In the genomic region with DNA sequence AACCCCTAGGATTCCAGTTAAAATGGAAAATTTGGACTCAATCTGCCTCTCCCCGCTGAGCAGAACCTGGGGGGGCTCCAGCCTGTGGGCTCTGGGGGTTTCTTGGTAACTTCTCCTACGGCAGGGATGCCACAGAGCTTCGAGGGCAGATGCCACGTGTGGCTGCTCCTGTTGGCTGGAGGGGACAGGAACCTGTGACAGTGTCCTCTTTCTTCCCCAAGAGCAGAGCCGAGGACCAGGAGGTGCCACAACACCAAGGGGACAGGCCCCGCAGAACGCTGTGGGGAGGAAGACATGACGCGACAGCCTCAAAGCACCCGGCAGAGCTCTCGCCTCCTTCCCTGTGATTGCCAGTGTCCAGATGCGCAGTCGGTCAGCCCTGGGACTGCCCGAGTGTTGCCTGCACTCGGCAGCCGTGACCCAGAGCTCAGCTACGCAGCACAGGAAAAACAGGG, we compare ENCODE assay signal across 15 cellular contexts.
DNase-seq lines count a peak whose midpoint lies in the region; ATAC-seq and TF ChIP-seq lines count a peak whose summit lies in the region.
"Had no signal": no experiment of that assay in that cellular context is flagged by ENCODE, and none has a peak within 500 bp of the region (broad histone marks: within the 10 kb centered on the region; RNA-seq: fewer than 3 reads in every experiment).

No MANE protein-coding gene starts in this region.

- peaks cover 14 to 36% (median 31%) of the 10 kb centered on the region in 4 donors for H3K4me1 ChIP-seq in stomach
- H3K4me1 ChIP-seq: A549, HAP-1 had no signal

- no peak for TF ChIP-seq EP300 in stomach (IDR thresholded peaks at IDR 0.05)

- CTCF ChIA-PET in activated CD4-positive, alpha-beta T cell treated with anti-CD3 and anti-CD28 coated beads, Interleukin-2, amount 10 ng/mL, durations not matched to agents 7 days and 5 days (lab: Charles Lee), result no interaction called here

- peaks cover 22% of the 10 kb centered on the region for H3K4me1 Mint-ChIP-seq in activated CD4-positive, alpha-beta T cell treated with anti-CD3 and anti-CD28 coated beads, Interleukin-2, amount 10 ng/mL, durations not matched to agents 7 days and 5 days
- H3K4me1 Mint-ChIP-seq in activated naive CD8-positive, alpha-beta T cell treated with anti-CD3 and anti-CD28 coated beads for 36 hours, result peaks cover 60% of the 10 kb centered on the region

- H3K4me3 ChIP-seq in stomach, result no peak overlapping the region
- H3K4me3 ChIP-seq: A549, HAP-1, thyroid gland had no signal

- POLR2A ChIA-PET in activated CD4-positive, alpha-beta T cell treated with anti-CD3 and anti-CD28 coated beads, Interleukin-2, amount 10 ng/mL, durations not matched to agents 7 days and 5 days (lab: Charles Lee), result no interaction called here

- no peaks in the 10 kb centered on the region for H3K27me3 Mint-ChIP-seq in activated CD4-positive, alpha-beta T cell treated with anti-CD3 and anti-CD28 coated beads, Interleukin-2, amount 10 ng/mL, durations not matched to agents 7 days and 5 days
- no peaks in the 10 kb centered on the region for H3K27me3 Mint-ChIP-seq in activated naive CD8-positive, alpha-beta T cell treated with anti-CD3 and anti-CD28 coated beads for 36 hours

- in situ Hi-C loops in ACHN (cut with HindIII; ENCODE audit: low pct_ligation_motif_present, low pct_unique_long_range_greater_than_20kb, low sequenced_read_pairs), result no loop called here

- no peak for TF ChIP-seq CTCF in stomach (IDR thresholded peaks at IDR 0.05)

- ATAC-seq in left lobe of liver (no peak), GM19324 (IDR thresholded peaks at IDR 0.05; ENCODE audit: low FRiP score, unreplicated experiment) (no peak)
- ATAC-seq: A549 had no signal

- H3K36me3 Mint-ChIP-seq in activated CD4-positive, alpha-beta T cell treated with anti-CD3 and anti-CD28 coated beads, Interleukin-2, amount 10 ng/mL, durations not matched to agents 7 days and 5 days (ENCODE audit: low read depth), result no peaks in the 10 kb centered on the region
- no peaks in the 10 kb centered on the region for H3K36me3 Mint-ChIP-seq in activated naive CD8-positive, alpha-beta T cell treated with anti-CD3 and anti-CD28 coated beads for 36 hours

- no peak for DNase-seq in activated CD4-positive, alpha-beta T cell treated with anti-CD3 and anti-CD28 coated beads, Interleukin-2, amount 10 ng/mL, durations not matched to agents 7 days and 5 days
- DNase-seq in activated CD4-positive, alpha-beta T cell treated with anti-CD3 and anti-CD28 coated beads, Interleukin-2, amount 50 U/mL, for 4 hours, result no peak
- no peak for DNase-seq in activated naive CD8-positive, alpha-beta T cell treated with anti-CD3 and anti-CD28 coated beads for 36 hours
- DNase-seq in left lobe of liver (ENCODE audit: low spot score) (peak; percentile 15), stomach (peak; percentile 22), erythroblast (lab: John Stamatoyannopoulos, UW) (no peak), ACHN (no peak)
- DNase-seq: foreskin fibroblast, NCI-H526, nephron progenitor cell, small intestine, thyroid gland had no signal

- no peaks in the 10 kb centered on the region for H3K9me3 ChIP-seq in stomach
- H3K9me3 ChIP-seq: A549, HAP-1, thyroid gland had no signal

- no peak for TF ChIP-seq POLR2A in stomach (IDR thresholded peaks at IDR 0.05)
- no peak for TF ChIP-seq POLR2A in erythroblast (IDR thresholded peaks at IDR 0.05; ENCODE audit: low read length)

- H3K36me3 ChIP-seq in stomach, result no peaks in the 10 kb centered on the region
- H3K36me3 ChIP-seq: HAP-1, thyroid gland had no signal

- peak overlapping the region in 1 of 5 donors; percentile 16 for H3K27ac ChIP-seq in stomach
- H3K27ac ChIP-seq: thyroid gland had no signal

- peak overlapping the region; percentile 22 for H3K27ac Mint-ChIP-seq in activated CD4-positive, alpha-beta T cell treated with anti-CD3 and anti-CD28 coated beads, Interleukin-2, amount 10 ng/mL, durations not matched to agents 7 days and 5 days
- H3K27ac Mint-ChIP-seq in activated naive CD8-positive, alpha-beta T cell treated with anti-CD3 and anti-CD28 coated beads for 36 hours, result peak overlapping the region; percentile 25

- intact Hi-C loops in stomach (cut with DNase I; ENCODE audit: low total_unique reads), result no loop called here

- no peak overlapping the region for H3K4me3 Mint-ChIP-seq in activated CD4-positive, alpha-beta T cell treated with anti-CD3 and anti-CD28 coated beads, Interleukin-2, amount 10 ng/mL, durations not matched to agents 7 days and 5 days
- no peak overlapping the region for H3K4me3 Mint-ChIP-seq in activated naive CD8-positive, alpha-beta T cell treated with anti-CD3 and anti-CD28 coated beads for 36 hours
- H3K4me3 Mint-ChIP-seq: nephron progenitor cell had no signal

- no peaks in the 10 kb centered on the region for H3K9me3 Mint-ChIP-seq in activated CD4-positive, alpha-beta T cell treated with anti-CD3 and anti-CD28 coated beads, Interleukin-2, amount 10 ng/mL, durations not matched to agents 7 days and 5 days
- no peaks in the 10 kb centered on the region for H3K9me3 Mint-ChIP-seq in activated naive CD8-positive, alpha-beta T cell treated with anti-CD3 and anti-CD28 coated beads for 36 hours
- H3K9me3 Mint-ChIP-seq: nephron progenitor cell had no signal

- WGBS in stomach, 5 donors, result 81 to 92% (median 91%) methylated on average over 14 to 17 of the region's 17 CpGs

- no peaks in the 10 kb centered on the region for H3K27me3 ChIP-seq in stomach
- H3K27me3 ChIP-seq: thyroid gland had no signal

Comparison
In these comparisons a context has a peak if more than half of its experiments do, and no peak if none do; other contexts are left out.
1. DNase-seq: peak in left lobe of liver (single experiment) and stomach (single experiment); none in activated CD4-positive, alpha-beta T cell treated with anti-CD3 and anti-CD28 coated beads, Interleukin-2, amount 10 ng/mL, durations not matched to agents 7 days and 5 days (single experiment), activated CD4-positive, alpha-beta T cell treated with anti-CD3 and anti-CD28 coated beads, Interleukin-2, amount 50 U/mL, for 4 hours (0 of 2), activated naive CD8-positive, alpha-beta T cell treated with anti-CD3 and anti-CD28 coated beads for 36 hours (single experiment), erythroblast (0 of 2) and ACHN (single experiment).